Comparison of ENCODE assay signal across 8 cellular contexts in genomic region chr22:44625981-44626687, GRCh38.
DNase-seq lines count a peak whose midpoint lies in the region; ATAC-seq and TF ChIP-seq lines count a peak whose summit lies in the region.

No MANE protein-coding gene starts in this region.

- DNase-seq in CD14-positive monocyte (ENCODE audit: low spot score) (peak; percentile 74), HK-2 (ENCODE audit: unreplicated experiment) (peak; percentile 72), OCI-LY7 (ENCODE audit: low spot score) (peak; percentile 68), activated T-cell treated with anti-CD3 and anti-CD28 coated beads for 4 hours (peak; percentile 71), epithelial cell of esophagus (ENCODE audit: low read depth) (peak; percentile 62), naive B cell (peak; percentile 59)
- DNase-seq in stimulated activated CD8-positive, alpha-beta memory T cell treated with anti-CD3 and anti-CD28 coated beads, Interleukin-7, amount 100 ng/mL, for 4 hours (ENCODE audit: low read depth in 2 of 2), result peak; percentile 57 to 62

- H4K20me1 ChIP-seq in OCI-LY7 (ENCODE audit: insufficient read depth, low read length), result no peaks in the 10 kb centered on the region

- CTCF ChIA-PET in OCI-LY7 (lab: Charles Lee; ENCODE audit: unreplicated experiment), result no interaction called here

- no peak overlapping the region for H3K4me3 Mint-ChIP-seq in CD14-positive monocyte
- no peak overlapping the region for H3K4me3 Mint-ChIP-seq in naive B cell

- H3K27ac Mint-ChIP-seq in CD14-positive monocyte, result peak overlapping the region in 4 of 7 donors; percentile 21 to 68 (median 60)
- peak overlapping the region in 3 of 6 donors; percentile 13 to 77 (median 15) for H3K27ac Mint-ChIP-seq in naive B cell

- POLR2A ChIA-PET in OCI-LY7 (lab: Charles Lee), result no interaction called here

- H3K4me2 ChIP-seq in OCI-LY7 (ENCODE audit: low read length), result no peak overlapping the region

- peaks cover 0 to 3% (median 0%) of the 10 kb centered on the region in 7 donors for H3K9me3 Mint-ChIP-seq in CD14-positive monocyte
- H3K9me3 Mint-ChIP-seq in naive B cell, result no peaks in the 10 kb centered on the region

- no peaks in the 10 kb centered on the region for H3K9me3 ChIP-seq in OCI-LY7 (ENCODE audit: low read length)

- no TSS peak for BruUV-seq in OCI-LY7 (replicated peaks; lab: Mats Ljungman, UMichigan)

- intact Hi-C loops in CD14-positive monocyte (cut with micrococcal nuclease) (loop anchor here (1.0 to 10.0 kb wide), 5 partner anchors 441 to 633 kb away; partner anchors contain the start of gene PARVG (in 2 of the 2)), OCI-LY7 (cut with micrococcal nuclease; ENCODE audit: unreplicated experiment) (loop anchor here (1.0 to 10.0 kb wide), 3 partner anchors 545 to 741 kb away; no protein-coding TSS in a partner anchor)

- peak; percentile 72 to 78 for ATAC-seq in naive B cell (ENCODE audit: low read depth in 2 of 2)
- no peak for ATAC-seq in GM21717 (IDR thresholded peaks at IDR 0.05; ENCODE audit: unreplicated experiment)

- no peaks in the 10 kb centered on the region for H3K36me3 ChIP-seq in OCI-LY7 (ENCODE audit: insufficient read depth, low read length)

- no peaks in the 10 kb centered on the region for H3K4me1 ChIP-seq in OCI-LY7 (ENCODE audit: insufficient read depth, low read length, poor library complexity, severe bottlenecking)

- H3K36me3 Mint-ChIP-seq in CD14-positive monocyte, result no peaks in the 10 kb centered on the region
- H3K36me3 Mint-ChIP-seq in naive B cell, result no peaks in the 10 kb centered on the region

- no peaks in the 10 kb centered on the region for H3K4me1 Mint-ChIP-seq in CD14-positive monocyte
- H3K4me1 Mint-ChIP-seq in naive B cell, result no peaks in the 10 kb centered on the region

- H3K4me3 ChIP-seq in OCI-LY7 (ENCODE audit: low read depth, low read length, poor library complexity, severe bottlenecking), result no peak overlapping the region
- H3K4me3 ChIP-seq in epithelial cell of esophagus (ENCODE audit: low read length), result no peak overlapping the region

- no peaks in the 10 kb centered on the region for H3K9me2 ChIP-seq in OCI-LY7 (ENCODE audit: insufficient read depth, low read length)

- TF ChIP-seq CTCF in CD14-positive monocyte (IDR thresholded peaks at IDR 0.05) (peak; percentile 91), OCI-LY7 (conservative IDR thresholded peaks at IDR 0.05; ENCODE audit: low read length) (peak; percentile 97), epithelial cell of esophagus (IDR thresholded peaks at IDR 0.05; ENCODE audit: insufficient read depth, low read depth, low read length, missing control alignments) (peak; percentile 93)

- H3K27ac ChIP-seq in OCI-LY7 (ENCODE audit: low read depth, low read length, poor library complexity, severe bottlenecking), result no peak overlapping the region

- H3K27me3 Mint-ChIP-seq in CD14-positive monocyte (ENCODE audit: low read depth in 3 of 3) (peaks cover 10 to 17% (median 12%) of the 10 kb centered on the region in 3 donors), naive B cell (peaks cover 10 to 36% (median 19%) of the 10 kb centered on the region in 3 donors)

- no peak overlapping the region for H2AFZ ChIP-seq in OCI-LY7 (ENCODE audit: low read length)

- H3K79me2 ChIP-seq in OCI-LY7 (ENCODE audit: insufficient read depth, low read depth, low read length), result no peaks in the 10 kb centered on the region
